9 cellular contexts compared by ENCODE assay signal in the genomic region with DNA sequence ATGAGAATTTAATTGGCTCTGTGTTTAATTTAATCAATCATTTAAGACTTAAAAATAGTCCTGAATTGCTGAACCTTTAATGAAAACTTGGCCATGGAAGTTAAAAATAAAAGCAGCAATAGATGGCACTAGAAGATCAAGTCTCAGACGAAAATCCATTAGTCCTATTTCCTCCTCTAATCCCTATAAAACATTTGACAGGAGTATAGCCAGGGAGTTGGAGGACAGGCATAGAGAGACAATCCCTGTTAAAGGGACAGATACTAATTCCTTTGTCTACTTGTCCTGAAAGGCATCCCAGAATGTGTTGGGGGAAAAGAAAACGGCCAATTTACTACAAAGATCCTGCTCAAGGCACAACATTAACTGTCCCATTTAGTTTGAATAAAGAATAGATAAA.
DNase-seq lines count a peak whose midpoint lies in the region; ATAC-seq, FAIRE-seq and TF ChIP-seq lines count a peak whose summit lies in the region.
"Had no signal": no experiment of that assay in that cellular context is flagged by ENCODE, and none has a peak within 500 bp of the region (broad histone marks: within the 10 kb centered on the region; RNA-seq: fewer than 3 reads in every experiment).

No MANE protein-coding gene starts in this region.

- peak overlapping the region; percentile 14 to 48 for H3K27ac ChIP-seq in breast epithelium

- H3K27me3 Mint-ChIP-seq in stimulated activated naive B cell treated with anti-CD40 and anti-IgM and Interleukin-4, amounts not matched to agents 10 μg/mL and 1 μg/mL and 100 μg/mL, for 72 hours: no peaks in the 10 kb centered on the region

- TF ChIP-seq POLR2A in breast epithelium (IDR thresholded peaks at IDR 0.05): no peak

- no peak for TF ChIP-seq CTCF in breast epithelium (IDR thresholded peaks at IDR 0.05)

- ATAC-seq in GM21528 (IDR thresholded peaks at IDR 0.05; ENCODE audit: low FRiP score, unreplicated experiment): no peak
- ATAC-seq in stimulated activated naive B cell treated with anti-CD40 and anti-IgM and Interleukin-4, amounts not matched to agents 10 μg/mL and 1 μg/mL and 100 μg/mL, for 72 hours (replicated peaks): no peak

- no peaks in the 10 kb centered on the region; the same call in 1 of the 2 replicates for H3K9me3 ChIP-seq in ES-I3 (ENCODE audit: control insufficient read depth, insufficient read depth, low read length)
- peaks cover 0 to 8% of the 10 kb centered on the region in 2 donors for H3K9me3 ChIP-seq in breast epithelium

- peak overlapping the region in 1 of 3 donors; percentile 3 for H3K4me3 ChIP-seq in breast epithelium

- DNase-seq in NCI-H446 (lab: John Stamatoyannopoulos, UW) (peak; percentile 31 to 73), breast epithelium (ENCODE audit: low spot score in 2 of 2) (no peak), myocyte (ENCODE audit: low read depth) (peak; percentile 69), posterior vena cava (ENCODE audit: low spot score) (no peak), RCC 7860 (ENCODE audit: low spot score) (no peak)
- DNase-seq in stimulated activated naive B cell treated with anti-CD40 and anti-IgM and Interleukin-4, amounts not matched to agents 10 μg/mL and 1 μg/mL and 100 μg/mL, for 72 hours: no peak
- DNase-seq: NK-92 treated with Interleukin-12 subunit alpha and Interleukin-12 subunit beta, amount 100 ng/mL, for 24 hours had no signal

- no peak overlapping the region for H3K4me3 Mint-ChIP-seq in stimulated activated naive B cell treated with anti-CD40 and anti-IgM and Interleukin-4, amounts not matched to agents 10 μg/mL and 1 μg/mL and 100 μg/mL, for 72 hours

- intact Hi-C loops in breast epithelium (cut with DNase I; ENCODE audit: low total_unique reads): no loop called here
- intact Hi-C loops in posterior vena cava (cut with DNase I): no loop called here

- H3K27me3 ChIP-seq in breast epithelium: no peaks in the 10 kb centered on the region

- no peaks in the 10 kb centered on the region for H3K4me1 Mint-ChIP-seq in stimulated activated naive B cell treated with anti-CD40 and anti-IgM and Interleukin-4, amounts not matched to agents 10 μg/mL and 1 μg/mL and 100 μg/mL, for 72 hours

- peak overlapping the region; percentile 30; the same call in 1 of the 2 replicates for H3K9ac ChIP-seq in ES-I3 (ENCODE audit: low read depth, low read length)

- H3K9me3 Mint-ChIP-seq in stimulated activated naive B cell treated with anti-CD40 and anti-IgM and Interleukin-4, amounts not matched to agents 10 μg/mL and 1 μg/mL and 100 μg/mL, for 72 hours: peaks cover 6 to 10% of the 10 kb centered on the region in 2 donors

- H3K4me1 ChIP-seq in ES-I3 (ENCODE audit: insufficient read depth, low read length) (peaks cover 2% of the 10 kb centered on the region; the same call in 1 of the 2 replicates), breast epithelium (no peaks in the 10 kb centered on the region)

- no peaks in the 10 kb centered on the region for H3K36me3 ChIP-seq in ES-I3 (ENCODE audit: insufficient read depth, low read length)
- H3K36me3 ChIP-seq in breast epithelium: no peaks in the 10 kb centered on the region

- no peak overlapping the region for H3K27ac Mint-ChIP-seq in stimulated activated naive B cell treated with anti-CD40 and anti-IgM and Interleukin-4, amounts not matched to agents 10 μg/mL and 1 μg/mL and 100 μg/mL, for 72 hours

- FAIRE-seq in RCC 7860 (lab: Jason Lieb, UNC): no peak

- H3K36me3 Mint-ChIP-seq in stimulated activated naive B cell treated with anti-CD40 and anti-IgM and Interleukin-4, amounts not matched to agents 10 μg/mL and 1 μg/mL and 100 μg/mL, for 72 hours: no peaks in the 10 kb centered on the region

Comparison
In these comparisons a context has a peak if more than half of its experiments do, and no peak if none do; other contexts are left out.
1. DNase-seq: peak in NCI-H446 (2 of 2) and myocyte (single experiment); none in breast epithelium (0 of 2), posterior vena cava (single experiment), RCC 7860 (single experiment) and stimulated activated naive B cell treated with anti-CD40 and anti-IgM and Interleukin-4, amounts not matched to agents 10 μg/mL and 1 μg/mL and 100 μg/mL, for 72 hours (single experiment).